ENCODE assay signal across 23 cellular contexts in genomic region chr17:36066365-36066945, GRCh38. TPM values are rescaled to one million over a fixed set of nuclear protein-coding genes. Genes with fewer than 3 reads are reported as not detected.
DNase-seq lines count a peak whose midpoint lies in the region; ATAC-seq and TF ChIP-seq lines count a peak whose summit lies in the region.
"Had no signal": no experiment of that assay in that cellular context is flagged by ENCODE, and none has a peak within 500 bp of the region (broad histone marks: within the 10 kb centered on the region; RNA-seq: fewer than 3 reads in every experiment).

No MANE protein-coding gene starts in this region.

- ATAC-seq in Right ventricle myocardium superior (ENCODE audit: poor library complexity) (peak; percentile 36), left lung (peak; percentile 62), HG02678 (IDR thresholded peaks at IDR 0.05; ENCODE audit: unreplicated experiment) (no peak)
- peak; percentile 70 for ATAC-seq in stimulated activated naive CD8-positive, alpha-beta T cell treated with anti-CD3 and anti-CD28 coated beads, Interleukin-15, amount 100 ng/mL, for 72 hours
- ATAC-seq: Panc1; stimulated activated memory B cell treated with anti-CD40 and anti-IgM and Interleukin-4, amounts not matched to agents 10 μg/mL and 1 μg/mL and 100 μg/mL, for 72 hours had no signal

- H3K27me3 Mint-ChIP-seq in activated T-helper 1 cell treated with anti-CD3 and anti-CD28 coated beads, Interleukin-12 subunit alpha, Interleukin-12 subunit beta, Interleukin-2, Interleukin-4 antibody, amounts not matched to agents 30 ng/mL and 10 ng/mL and 1 ng/mL, durations not matched to agents 14 hours and 24 hours and 36 hours (ENCODE audit: insufficient read depth), result peaks cover 6% of the 10 kb centered on the region
- peaks cover 23% of the 10 kb centered on the region for H3K27me3 Mint-ChIP-seq in stimulated activated naive CD8-positive, alpha-beta T cell treated with anti-CD3 and anti-CD28 coated beads, Interleukin-15, amount 100 ng/mL, for 72 hours

- DNase-seq in Right ventricle myocardium superior (no peak), left ventricle myocardium inferior (no peak), left lung (no peak), HT-29 (ENCODE audit: low spot score) (no peak), NCI-H1105 (lab: John Stamatoyannopoulos, UW) (no peak)
- DNase-seq in activated T-helper 1 cell treated with anti-CD3 and anti-CD28 coated beads, Interleukin-12 subunit alpha, Interleukin-12 subunit beta, Interleukin-2, Interleukin-4 antibody, amounts not matched to agents 30 ng/mL and 10 ng/mL and 1 ng/mL, durations not matched to agents 14 hours and 24 hours and 36 hours (ENCODE audit: low spot score), result no peak
- DNase-seq in stimulated activated naive CD8-positive, alpha-beta T cell treated with anti-CD3 and anti-CD28 coated beads, Interleukin-15, amount 100 ng/mL, for 72 hours, result no peak
- DNase-seq: adrenal gland; CD4-positive, alpha-beta T cell; midbrain; NCI-H1417 treated with DMSO at 0.1 percent for 48 hours; NCI-H2107; NCI-H446 treated with DMSO at 0.1 percent for 48 hours; posterior cingulate gyrus; SJCRH30; stimulated activated CD4-positive, alpha-beta T cell treated with anti-CD3 and anti-CD28 coated beads, Interleukin-2, amount 100 ng/mL, for 24 hours had no signal

- no peak overlapping the region for H3K4me3 Mint-ChIP-seq in activated T-helper 1 cell treated with anti-CD3 and anti-CD28 coated beads, Interleukin-12 subunit alpha, Interleukin-12 subunit beta, Interleukin-2, Interleukin-4 antibody, amounts not matched to agents 30 ng/mL and 10 ng/mL and 1 ng/mL, durations not matched to agents 14 hours and 24 hours and 36 hours
- H3K4me3 Mint-ChIP-seq in stimulated activated naive CD8-positive, alpha-beta T cell treated with anti-CD3 and anti-CD28 coated beads, Interleukin-15, amount 100 ng/mL, for 72 hours, result no peak overlapping the region
- H3K4me3 Mint-ChIP-seq: CD4-positive, alpha-beta T cell; neural crest cell; stimulated activated memory B cell treated with anti-CD40 and anti-IgM and Interleukin-4, amounts not matched to agents 10 μg/mL and 1 μg/mL and 100 μg/mL, for 72 hours had no signal

- H3K9me3 ChIP-seq in left ventricle myocardium inferior (replicated peaks), result no peaks in the 10 kb centered on the region
- no peaks in the 10 kb centered on the region for H3K9me3 ChIP-seq in left lung
- H3K9me3 ChIP-seq: adrenal gland, SJCRH30 had no signal

- H3K27ac Mint-ChIP-seq in activated T-helper 1 cell treated with anti-CD3 and anti-CD28 coated beads, Interleukin-12 subunit alpha, Interleukin-12 subunit beta, Interleukin-2, Interleukin-4 antibody, amounts not matched to agents 30 ng/mL and 10 ng/mL and 1 ng/mL, durations not matched to agents 14 hours and 24 hours and 36 hours, result peak overlapping the region; percentile 49
- peak overlapping the region in 1 of 2 donors; percentile 13 for H3K27ac Mint-ChIP-seq in stimulated activated naive CD8-positive, alpha-beta T cell treated with anti-CD3 and anti-CD28 coated beads, Interleukin-15, amount 100 ng/mL, for 72 hours
- H3K27ac Mint-ChIP-seq: CD4-positive, alpha-beta T cell; stimulated activated memory B cell treated with anti-CD40 and anti-IgM and Interleukin-4, amounts not matched to agents 10 μg/mL and 1 μg/mL and 100 μg/mL, for 72 hours had no signal

- no peaks in the 10 kb centered on the region for H3K36me3 Mint-ChIP-seq in activated T-helper 1 cell treated with anti-CD3 and anti-CD28 coated beads, Interleukin-12 subunit alpha, Interleukin-12 subunit beta, Interleukin-2, Interleukin-4 antibody, amounts not matched to agents 30 ng/mL and 10 ng/mL and 1 ng/mL, durations not matched to agents 14 hours and 24 hours and 36 hours (ENCODE audit: low read depth)
- H3K36me3 Mint-ChIP-seq: stimulated activated memory B cell treated with anti-CD40 and anti-IgM and Interleukin-4, amounts not matched to agents 10 μg/mL and 1 μg/mL and 100 μg/mL, for 72 hours had no signal

- H3K36me3 ChIP-seq in left ventricle myocardium inferior, result no peaks in the 10 kb centered on the region
- H3K36me3 ChIP-seq in left lung, result no peaks in the 10 kb centered on the region
- H3K36me3 ChIP-seq: adrenal gland, SJCRH30 had no signal

- H3K27ac ChIP-seq in left ventricle myocardium inferior (replicated peaks), result no peak overlapping the region
- H3K27ac ChIP-seq in left lung, result no peak overlapping the region
- H3K27ac ChIP-seq: adrenal gland, SJCRH30 had no signal

- H3K4me3 ChIP-seq in left ventricle myocardium inferior (no peak overlapping the region), left lung (no peak overlapping the region)
- H3K4me3 ChIP-seq: adrenal gland, SJCRH30 had no signal

- H3K9me3 Mint-ChIP-seq in activated T-helper 1 cell treated with anti-CD3 and anti-CD28 coated beads, Interleukin-12 subunit alpha, Interleukin-12 subunit beta, Interleukin-2, Interleukin-4 antibody, amounts not matched to agents 30 ng/mL and 10 ng/mL and 1 ng/mL, durations not matched to agents 14 hours and 24 hours and 36 hours, result peaks cover 3% of the 10 kb centered on the region
- peaks cover 0 to 6% of the 10 kb centered on the region in 2 donors for H3K9me3 Mint-ChIP-seq in stimulated activated naive CD8-positive, alpha-beta T cell treated with anti-CD3 and anti-CD28 coated beads, Interleukin-15, amount 100 ng/mL, for 72 hours
- H3K9me3 Mint-ChIP-seq: CD4-positive, alpha-beta T cell; neural crest cell; stimulated activated memory B cell treated with anti-CD40 and anti-IgM and Interleukin-4, amounts not matched to agents 10 μg/mL and 1 μg/mL and 100 μg/mL, for 72 hours had no signal

- TF ChIP-seq CTCF in left ventricle myocardium inferior (IDR thresholded peaks at IDR 0.05; ENCODE audit: borderline replicate concordance) (no peak), left lung (IDR thresholded peaks at IDR 0.05) (no peak)

- H3K4me1 ChIP-seq in left ventricle myocardium inferior (no peaks in the 10 kb centered on the region), left lung (peaks cover 0 to 6% of the 10 kb centered on the region in 2 donors)
- H3K4me1 ChIP-seq: adrenal gland, SJCRH30 had no signal

- peaks cover 31% of the 10 kb centered on the region for H3K27me3 ChIP-seq in left ventricle myocardium inferior (ENCODE audit: low read depth)
- no peaks in the 10 kb centered on the region for H3K27me3 ChIP-seq in left lung
- H3K27me3 ChIP-seq: adrenal gland, SJCRH30 had no signal

- intact Hi-C loops in Right ventricle myocardium superior (cut with DNase I) (no loop called here), left ventricle myocardium inferior (cut with micrococcal nuclease) (no loop called here), left lung (cut with DNase I) (no loop called here)
- intact Hi-C loops in activated T-helper 1 cell treated with anti-CD3 and anti-CD28 coated beads, Interleukin-12 subunit alpha, Interleukin-12 subunit beta, Interleukin-2, Interleukin-4 antibody, amounts not matched to agents 30 ng/mL and 10 ng/mL and 1 ng/mL, durations not matched to agents 14 hours and 24 hours and 36 hours (cut with micrococcal nuclease), result no loop called here

- peaks cover 9% of the 10 kb centered on the region for H3K4me1 Mint-ChIP-seq in activated T-helper 1 cell treated with anti-CD3 and anti-CD28 coated beads, Interleukin-12 subunit alpha, Interleukin-12 subunit beta, Interleukin-2, Interleukin-4 antibody, amounts not matched to agents 30 ng/mL and 10 ng/mL and 1 ng/mL, durations not matched to agents 14 hours and 24 hours and 36 hours (ENCODE audit: low read depth)
- H3K4me1 Mint-ChIP-seq in stimulated activated naive CD8-positive, alpha-beta T cell treated with anti-CD3 and anti-CD28 coated beads, Interleukin-15, amount 100 ng/mL, for 72 hours, result no peaks in the 10 kb centered on the region
- H3K4me1 Mint-ChIP-seq: neural crest cell had no signal

RNA-seq across cellular contexts. Expression of gene CCL18, which starts 2.4 kb away (rescaled TPM):
- total RNA-seq in Right ventricle myocardium superior (2.7 TPM), left ventricle myocardium inferior (1.1 TPM), left lung (100 to 1,000 TPM; 227 to 348 TPM)
- not detected in 2 replicates for total RNA-seq in activated T-helper 1 cell treated with anti-CD3 and anti-CD28 coated beads, Interleukin-12 subunit alpha, Interleukin-12 subunit beta, Interleukin-2, Interleukin-4 antibody, amounts not matched to agents 30 ng/mL and 10 ng/mL and 1 ng/mL, durations not matched to agents 14 hours and 24 hours and 36 hours
- total RNA-seq in HT-29 (2014; rRNA removed; shearing (Covaris generic)), result not detected in 2 replicates
- total RNA-seq: CD4-positive, alpha-beta T cell; G401; MCF 10A; neural crest cell; SJCRH30; skeletal muscle tissue had no signal

RNA-seq across cellular contexts. Expression of gene CCL3, which starts 23.5 kb away (rescaled TPM):
- 0.27 TPM for total RNA-seq in Right ventricle myocardium superior
- not detected for total RNA-seq in left ventricle myocardium inferior
- 1,244 and 1,261 TPM in 2 replicates for total RNA-seq in activated T-helper 1 cell treated with anti-CD3 and anti-CD28 coated beads, Interleukin-12 subunit alpha, Interleukin-12 subunit beta, Interleukin-2, Interleukin-4 antibody, amounts not matched to agents 30 ng/mL and 10 ng/mL and 1 ng/mL, durations not matched to agents 14 hours and 24 hours and 36 hours
- total RNA-seq in left lung, result 10 to 100 TPM in 1 of 2 donors, 1 to 10 TPM in 1; 3.2 to 40.9 TPM
- total RNA-seq in HT-29 (2014; rRNA removed; shearing (Covaris generic)), result not detected in 2 replicates
- total RNA-seq: G401, MCF 10A, neural crest cell, SJCRH30 had no signal

RNA-seq across cellular contexts. Expression of gene CCL4, which starts 37.2 kb away (rescaled TPM):
- total RNA-seq in Right ventricle myocardium superior, result 0.62 TPM
- 0.91 TPM for total RNA-seq in left ventricle myocardium inferior
- 1,230 and 1,243 TPM in 2 replicates for total RNA-seq in activated T-helper 1 cell treated with anti-CD3 and anti-CD28 coated beads, Interleukin-12 subunit alpha, Interleukin-12 subunit beta, Interleukin-2, Interleukin-4 antibody, amounts not matched to agents 30 ng/mL and 10 ng/mL and 1 ng/mL, durations not matched to agents 14 hours and 24 hours and 36 hours
- 10 to 100 TPM in 1 of 2 donors, 1 to 10 TPM in 1; 6.4 to 62.0 TPM for total RNA-seq in left lung
- total RNA-seq in HT-29 (2014; rRNA removed; shearing (Covaris generic)), result not detected in 2 replicates
- total RNA-seq: G401, MCF 10A, neural crest cell, SJCRH30 had no signal

RNA-seq across cellular contexts. Expression of gene CCL23, which starts 48.7 kb away (rescaled TPM):
- not detected for total RNA-seq in Right ventricle myocardium superior
- total RNA-seq in left ventricle myocardium inferior, result not detected
- total RNA-seq in activated T-helper 1 cell treated with anti-CD3 and anti-CD28 coated beads, Interleukin-12 subunit alpha, Interleukin-12 subunit beta, Interleukin-2, Interleukin-4 antibody, amounts not matched to agents 30 ng/mL and 10 ng/mL and 1 ng/mL, durations not matched to agents 14 hours and 24 hours and 36 hours, result not detected in 2 replicates
- total RNA-seq in left lung, result 1 to 10 TPM; 6.6 to 9.3 TPM
- total RNA-seq in HT-29 (2014; rRNA removed; shearing (Covaris generic)), result not detected in 2 replicates
- total RNA-seq: CD4-positive, alpha-beta T cell; G401; MCF 10A; neural crest cell; SJCRH30; skeletal muscle tissue had no signal

Comparison
In these comparisons a context has a peak if more than half of its experiments do, and no peak if none do; other contexts are left out.
1. RNA of gene CCL18, which starts 2.4 kb away (total RNA-seq): 227 to 348 TPM in left lung; 2.7 TPM in Right ventricle myocardium superior (single experiment), 1.1 TPM in left ventricle myocardium inferior (single experiment), not detected in activated T-helper 1 cell treated with anti-CD3 and anti-CD28 coated beads, Interleukin-12 subunit alpha, Interleukin-12 subunit beta, Interleukin-2, Interleukin-4 antibody, amounts not matched to agents 30 ng/mL and 10 ng/mL and 1 ng/mL, durations not matched to agents 14 hours and 24 hours and 36 hours and not detected in HT-29; every median in the first group is over 10 times any median in the second.
2. RNA of gene CCL3, which starts 23.5 kb away (total RNA-seq): 1,244 to 1,261 TPM in activated T-helper 1 cell treated with anti-CD3 and anti-CD28 coated beads, Interleukin-12 subunit alpha, Interleukin-12 subunit beta, Interleukin-2, Interleukin-4 antibody, amounts not matched to agents 30 ng/mL and 10 ng/mL and 1 ng/mL, durations not matched to agents 14 hours and 24 hours and 36 hours; 3.2 to 40.9 TPM in left lung, 0.27 TPM in Right ventricle myocardium superior (single experiment), not detected in left ventricle myocardium inferior (single experiment) and not detected in HT-29; every median in the first group is over 10 times any median in the second.
3. RNA of gene CCL4, which starts 37.2 kb away (total RNA-seq): 1,230 to 1,243 TPM in activated T-helper 1 cell treated with anti-CD3 and anti-CD28 coated beads, Interleukin-12 subunit alpha, Interleukin-12 subunit beta, Interleukin-2, Interleukin-4 antibody, amounts not matched to agents 30 ng/mL and 10 ng/mL and 1 ng/mL, durations not matched to agents 14 hours and 24 hours and 36 hours; 6.4 to 62.0 TPM in left lung, 0.91 TPM in left ventricle myocardium inferior (single experiment), 0.62 TPM in Right ventricle myocardium superior (single experiment) and not detected in HT-29; every median in the first group is over 10 times any median in the second.